29 cellular contexts compared by ENCODE assay signal in genomic region chr15:58795825-58796224, GRCh38. TPM values are rescaled to one million over a fixed set of nuclear protein-coding genes. Genes with fewer than 3 reads are reported as not detected.
DNase-seq lines count a peak whose midpoint lies in the region; ATAC-seq and TF ChIP-seq lines count a peak whose summit lies in the region.
"Had no signal": no experiment of that assay in that cellular context is flagged by ENCODE, and none has a peak within 500 bp of the region (broad histone marks: within the 10 kb centered on the region; RNA-seq: fewer than 3 reads in every experiment).

No MANE protein-coding gene starts in this region.

- H3K27me3 ChIP-seq in GM23338 (ENCODE audit: insufficient read depth) (no peaks in the 10 kb centered on the region), gastroesophageal sphincter (no peaks in the 10 kb centered on the region), foreskin keratinocyte (no peaks in the 10 kb centered on the region)
- H3K27me3 ChIP-seq: BE2C, colonic mucosa, neural progenitor cell, right atrium auricular region, tibial nerve had no signal

- peaks cover 6% of the 10 kb centered on the region; the same call in 2 of the 3 replicates for H3K4me1 Mint-ChIP-seq in GM23338
- peaks cover 25% of the 10 kb centered on the region for H3K4me1 Mint-ChIP-seq in activated T-helper 2 cell treated with anti-CD3 and anti-CD28 coated beads, Interferon-gamma antibody, Interleukin-2, Interleukin-4, amounts not matched to agents 10 μg/mL and 5 μg/mL and 100 μg/mL, durations not matched to agents 14 hours and 24 hours and 36 hours (ENCODE audit: low read depth)
- peaks cover 33% of the 10 kb centered on the region for H3K4me1 Mint-ChIP-seq in stimulated activated effector memory CD8-positive, alpha-beta T cell treated with anti-CD3 and anti-CD28 coated beads, Interleukin-12 subunit alpha, Interleukin-12 subunit beta, amount 100 ng/mL, for 72 hours
- H3K4me1 Mint-ChIP-seq: neural progenitor cell had no signal

- H3K36me3 ChIP-seq in GM23338 (ENCODE audit: insufficient read depth) (no peaks in the 10 kb centered on the region), gastroesophageal sphincter (peaks cover 0 to 14% of the 10 kb centered on the region in 2 donors)
- H3K36me3 ChIP-seq: BE2C, colonic mucosa, neural progenitor cell, right atrium auricular region had no signal

- H3K4me3 ChIP-seq in GM23338 (no peak overlapping the region), gastroesophageal sphincter (no peak overlapping the region)
- H3K4me3 ChIP-seq: colonic mucosa, neural progenitor cell, right atrium auricular region, smooth muscle cell, tibial nerve had no signal

- TF ChIP-seq CTCF in GM23338 (conservative IDR thresholded peaks at IDR 0.05; ENCODE audit: low read depth in 2 of 2) (no peak), gastroesophageal sphincter (IDR thresholded peaks at IDR 0.05) (no peak), foreskin keratinocyte (conservative IDR thresholded peaks at IDR 0.05) (no peak)

- H3K4me1 ChIP-seq in GM23338 (ENCODE audit: insufficient read depth) = no peaks in the 10 kb centered on the region
- peaks cover 0 to 5% (median 0%) of the 10 kb centered on the region in 3 donors for H3K4me1 ChIP-seq in gastroesophageal sphincter
- peaks cover 15% of the 10 kb centered on the region for H3K4me1 ChIP-seq in foreskin keratinocyte
- H3K4me1 ChIP-seq: BE2C, colonic mucosa, neural progenitor cell had no signal

- TF ChIP-seq EP300 in gastroesophageal sphincter (IDR thresholded peaks at IDR 0.05) = no peak

- H4K20me1 ChIP-seq in GM23338 (replicated peaks; ENCODE audit: insufficient read depth) = peaks cover 3% of the 10 kb centered on the region; the same call in 1 of the 2 replicates

- H3K36me3 Mint-ChIP-seq in activated naive CD4-positive, alpha-beta T cell treated with anti-CD3 and anti-CD28 coated beads, Interleukin-2, amount 50 U/mL, for 72 hours = no peaks in the 10 kb centered on the region
- peaks cover 8% of the 10 kb centered on the region; the same call in 1 of the 3 replicates for H3K36me3 Mint-ChIP-seq in GM23338 (ENCODE audit: low read depth)
- H3K36me3 Mint-ChIP-seq in activated T-helper 2 cell treated with anti-CD3 and anti-CD28 coated beads, Interferon-gamma antibody, Interleukin-2, Interleukin-4, amounts not matched to agents 10 μg/mL and 5 μg/mL and 100 μg/mL, durations not matched to agents 14 hours and 24 hours and 36 hours (ENCODE audit: low read depth) = peaks cover 21% of the 10 kb centered on the region
- peaks cover 1% of the 10 kb centered on the region for H3K36me3 Mint-ChIP-seq in stimulated activated effector memory CD8-positive, alpha-beta T cell treated with anti-CD3 and anti-CD28 coated beads, Interleukin-12 subunit alpha, Interleukin-12 subunit beta, amount 100 ng/mL, for 72 hours

- H3K9me3 Mint-ChIP-seq in activated naive CD4-positive, alpha-beta T cell treated with anti-CD3 and anti-CD28 coated beads, Interleukin-2, amount 50 U/mL, for 72 hours = peaks cover 0 to 7% of the 10 kb centered on the region in 2 donors
- H3K9me3 Mint-ChIP-seq in GM23338 = no peaks in the 10 kb centered on the region
- no peaks in the 10 kb centered on the region for H3K9me3 Mint-ChIP-seq in activated T-helper 2 cell treated with anti-CD3 and anti-CD28 coated beads, Interferon-gamma antibody, Interleukin-2, Interleukin-4, amounts not matched to agents 10 μg/mL and 5 μg/mL and 100 μg/mL, durations not matched to agents 14 hours and 24 hours and 36 hours
- H3K9me3 Mint-ChIP-seq in stimulated activated effector memory CD8-positive, alpha-beta T cell treated with anti-CD3 and anti-CD28 coated beads, Interleukin-12 subunit alpha, Interleukin-12 subunit beta, amount 100 ng/mL, for 72 hours = no peaks in the 10 kb centered on the region
- H3K9me3 Mint-ChIP-seq: activated T-cell treated with anti-CD3 and anti-CD28 coated beads, Interleukin-2, amount 50 U/mL, for 24 hours; CD8-positive, alpha-beta memory T cell; neural progenitor cell; T-helper 2 cell treated with Interferon-gamma antibody and Interleukin-4, amounts not matched to agents 5 μg/mL and 100 μg/mL, for 36 hours had no signal

- ATAC-seq in activated naive CD4-positive, alpha-beta T cell treated with anti-CD3 and anti-CD28 coated beads, Interleukin-2, amount 50 U/mL, for 72 hours = peak; percentile 44 to 55
- ATAC-seq in GM23338 (no peak), gastroesophageal sphincter (no peak), foreskin keratinocyte (no peak)
- ATAC-seq in stimulated activated effector memory CD8-positive, alpha-beta T cell treated with anti-CD3 and anti-CD28 coated beads, Interleukin-12 subunit alpha, Interleukin-12 subunit beta, amount 100 ng/mL, for 72 hours = peak; percentile 75

- no peak for DNase-seq in activated naive CD4-positive, alpha-beta T cell treated with anti-CD3 and anti-CD28 coated beads, Interleukin-2, amount 50 U/mL, for 72 hours (ENCODE audit: low spot score in 2 of 2)
- DNase-seq in activated naive CD4-positive, alpha-beta T cell treated with anti-CD3 and anti-CD28 coated beads, Interleukin-2, amount 50 U/mL, for 16 hours = no peak
- DNase-seq in GM23338 (ENCODE audit: low spot score) (no peak), HPDE6-E6E7 (ENCODE audit: extremely low spot score) (no peak), foreskin keratinocyte (no peak)
- DNase-seq in activated T-helper 2 cell treated with anti-CD3 and anti-CD28 coated beads, Interferon-gamma antibody, Interleukin-2, Interleukin-4, amounts not matched to agents 10 μg/mL and 5 μg/mL and 100 μg/mL, durations not matched to agents 14 hours and 24 hours and 36 hours (ENCODE audit: low spot score) = no peak
- DNase-seq in stimulated activated effector memory CD8-positive, alpha-beta T cell treated with anti-CD3 and anti-CD28 coated beads, Interleukin-12 subunit alpha, Interleukin-12 subunit beta, amount 100 ng/mL, for 72 hours (ENCODE audit: low spot score in 2 of 2) = no peak
- DNase-seq: ACHN; activated naive CD4-positive, alpha-beta T cell; activated T-cell treated with anti-CD3 and anti-CD28 coated beads, Interleukin-2, amount 50 U/mL, for 24 hours; aorta; BE2C; CD8-positive, alpha-beta memory T cell; colonic mucosa; effector CD4-positive, alpha-beta T cell; HCEC 1CT; KG1; mesenchymal stem cell; MM.1S; NCI-H1930; NCI-H2171 treated with DMSO at 0.1 percent for 48 hours; NCI-H510A; posterior cingulate gyrus had no signal

- peaks cover 6% of the 10 kb centered on the region for H3K27me3 Mint-ChIP-seq in GM23338 (ENCODE audit: insufficient read depth, low read depth, poor library complexity)
- no peaks in the 10 kb centered on the region for H3K27me3 Mint-ChIP-seq in activated T-helper 2 cell treated with anti-CD3 and anti-CD28 coated beads, Interferon-gamma antibody, Interleukin-2, Interleukin-4, amounts not matched to agents 10 μg/mL and 5 μg/mL and 100 μg/mL, durations not matched to agents 14 hours and 24 hours and 36 hours (ENCODE audit: low read depth)
- H3K27me3 Mint-ChIP-seq: activated T-cell treated with anti-CD3 and anti-CD28 coated beads, Interleukin-2, amount 50 U/mL, for 24 hours; CD8-positive, alpha-beta memory T cell had no signal

- H2AFZ ChIP-seq in GM23338 = no peak overlapping the region
- H2AFZ ChIP-seq: neural progenitor cell had no signal

- TF ChIP-seq POLR2A in gastroesophageal sphincter (IDR thresholded peaks at IDR 0.05) = no peak

- H3K79me2 ChIP-seq in GM23338 (replicated peaks; ENCODE audit: insufficient read depth) = peaks cover 17% of the 10 kb centered on the region

- H3K9me2 ChIP-seq in GM23338 (ENCODE audit: insufficient read depth) = no peaks in the 10 kb centered on the region

- no peak overlapping the region for H3K27ac Mint-ChIP-seq in activated naive CD4-positive, alpha-beta T cell treated with anti-CD3 and anti-CD28 coated beads, Interleukin-2, amount 50 U/mL, for 72 hours
- H3K27ac Mint-ChIP-seq in GM23338 = no peak overlapping the region
- peak overlapping the region; percentile 0 for H3K27ac Mint-ChIP-seq in activated T-helper 2 cell treated with anti-CD3 and anti-CD28 coated beads, Interferon-gamma antibody, Interleukin-2, Interleukin-4, amounts not matched to agents 10 μg/mL and 5 μg/mL and 100 μg/mL, durations not matched to agents 14 hours and 24 hours and 36 hours
- no peak overlapping the region for H3K27ac Mint-ChIP-seq in stimulated activated effector memory CD8-positive, alpha-beta T cell treated with anti-CD3 and anti-CD28 coated beads, Interleukin-12 subunit alpha, Interleukin-12 subunit beta, amount 100 ng/mL, for 72 hours
- H3K27ac Mint-ChIP-seq: activated T-cell treated with anti-CD3 and anti-CD28 coated beads, Interleukin-2, amount 50 U/mL, for 24 hours; neural progenitor cell; T-helper 2 cell treated with Interferon-gamma antibody and Interleukin-4, amounts not matched to agents 5 μg/mL and 100 μg/mL, for 36 hours had no signal

- H3K4me2 ChIP-seq in GM23338 = no peak overlapping the region
- H3K4me2 ChIP-seq: neural progenitor cell, smooth muscle cell had no signal

- no peaks in the 10 kb centered on the region for H3F3A ChIP-seq in GM23338 (replicated peaks; ENCODE audit: low read depth)

- intact Hi-C loops in activated T-helper 2 cell treated with anti-CD3 and anti-CD28 coated beads, Interferon-gamma antibody, Interleukin-2, Interleukin-4, amounts not matched to agents 10 μg/mL and 5 μg/mL and 100 μg/mL, durations not matched to agents 14 hours and 24 hours and 36 hours (cut with micrococcal nuclease) = no loop called here

- H3K4me3 Mint-ChIP-seq in GM23338 = no peak overlapping the region
- H3K4me3 Mint-ChIP-seq in activated T-helper 2 cell treated with anti-CD3 and anti-CD28 coated beads, Interferon-gamma antibody, Interleukin-2, Interleukin-4, amounts not matched to agents 10 μg/mL and 5 μg/mL and 100 μg/mL, durations not matched to agents 14 hours and 24 hours and 36 hours (ENCODE audit: low read depth) = no peak overlapping the region
- H3K4me3 Mint-ChIP-seq in stimulated activated effector memory CD8-positive, alpha-beta T cell treated with anti-CD3 and anti-CD28 coated beads, Interleukin-12 subunit alpha, Interleukin-12 subunit beta, amount 100 ng/mL, for 72 hours = no peak overlapping the region
- H3K4me3 Mint-ChIP-seq: activated T-cell treated with anti-CD3 and anti-CD28 coated beads, Interleukin-2, amount 50 U/mL, for 24 hours; CD8-positive, alpha-beta memory T cell; neural progenitor cell; T-helper 2 cell treated with Interferon-gamma antibody and Interleukin-4, amounts not matched to agents 5 μg/mL and 100 μg/mL, for 36 hours had no signal

- WGBS in gastroesophageal sphincter (ENCODE audit: low coverage in 1 of 2), 2 donors = 76 to 100% methylated on average over 1 to 2 of the region's 2 CpGs

- H3K9me3 ChIP-seq in gastroesophageal sphincter = no peaks in the 10 kb centered on the region
- H3K9me3 ChIP-seq: BE2C, colonic mucosa, right atrium auricular region, tibial nerve had no signal

- H3K27ac ChIP-seq in GM23338 (ENCODE audit: low read depth) = 0 out of 2 replicates have a peak overlapping the region, but pooled peaks have one; percentile 0
- no peak overlapping the region for H3K27ac ChIP-seq in gastroesophageal sphincter
- no peak overlapping the region for H3K27ac ChIP-seq in foreskin keratinocyte
- H3K27ac ChIP-seq: colonic mucosa, neural progenitor cell, tibial nerve had no signal

RNA-seq across cellular contexts. Expression of gene MINDY2, which starts 24.7 kb away (rescaled TPM):
- 10 to 100 TPM; 10.7 to 14.6 TPM for total RNA-seq in activated naive CD4-positive, alpha-beta T cell treated with anti-CD3 and anti-CD28 coated beads, Interleukin-2, amount 50 U/mL, for 72 hours
- total RNA-seq in GM23338 (2014; rRNA removed; shearing (Covaris generic)) = 36.3 and 40.3 TPM in 2 replicates
- polyA plus RNA-seq in GM23338 (2016; fragmentation: Nextera tagmentation; extraction: Ambion mirVana) (34.0 and 47.9 TPM in 2 replicates), foreskin keratinocyte (2.2 and 2.6 TPM in 2 replicates)
- 10.7 and 11.6 TPM in 2 replicates for total RNA-seq in activated T-helper 2 cell treated with anti-CD3 and anti-CD28 coated beads, Interferon-gamma antibody, Interleukin-2, Interleukin-4, amounts not matched to agents 10 μg/mL and 5 μg/mL and 100 μg/mL, durations not matched to agents 14 hours and 24 hours and 36 hours
- total RNA-seq in gastroesophageal sphincter (10 to 100 TPM; 28.6 to 44.4 (median 38.4) TPM), foreskin keratinocyte (16.0 and 16.1 TPM in 2 replicates)

RNA-seq across cellular contexts. Expression of gene ADAM10, which starts 46.3 kb away (rescaled TPM):
- total RNA-seq in activated naive CD4-positive, alpha-beta T cell treated with anti-CD3 and anti-CD28 coated beads, Interleukin-2, amount 50 U/mL, for 72 hours = 10 to 100 TPM; 78.8 to 92.8 TPM
- total RNA-seq in GM23338 (2014; rRNA removed; shearing (Covaris generic)) = 114 and 135 TPM in 2 replicates
- polyA plus RNA-seq in GM23338 (2016; fragmentation: Nextera tagmentation; extraction: Ambion mirVana) = 19.5 and 25.0 TPM in 2 replicates
- total RNA-seq in activated T-helper 2 cell treated with anti-CD3 and anti-CD28 coated beads, Interferon-gamma antibody, Interleukin-2, Interleukin-4, amounts not matched to agents 10 μg/mL and 5 μg/mL and 100 μg/mL, durations not matched to agents 14 hours and 24 hours and 36 hours = 136 and 141 TPM in 2 replicates
- total RNA-seq in gastroesophageal sphincter = 10 to 100 TPM; 59.5 to 69.1 (median 62.3) TPM
- 162 and 166 TPM in 2 replicates for total RNA-seq in foreskin keratinocyte
- polyA plus RNA-seq in foreskin keratinocyte = 15.5 and 18.6 TPM in 2 replicates

Comparison
In these comparisons a context has a peak if more than half of its experiments do, and no peak if none do; other contexts are left out.
1. ATAC-seq: peak in activated naive CD4-positive, alpha-beta T cell treated with anti-CD3 and anti-CD28 coated beads, Interleukin-2, amount 50 U/mL, for 72 hours (2 of 2) and stimulated activated effector memory CD8-positive, alpha-beta T cell treated with anti-CD3 and anti-CD28 coated beads, Interleukin-12 subunit alpha, Interleukin-12 subunit beta, amount 100 ng/mL, for 72 hours (single experiment); none in GM23338 (single experiment), gastroesophageal sphincter (single experiment) and foreskin keratinocyte (single experiment).